1 cellular context compared by ENCODE assay signal in the genomic region with DNA sequence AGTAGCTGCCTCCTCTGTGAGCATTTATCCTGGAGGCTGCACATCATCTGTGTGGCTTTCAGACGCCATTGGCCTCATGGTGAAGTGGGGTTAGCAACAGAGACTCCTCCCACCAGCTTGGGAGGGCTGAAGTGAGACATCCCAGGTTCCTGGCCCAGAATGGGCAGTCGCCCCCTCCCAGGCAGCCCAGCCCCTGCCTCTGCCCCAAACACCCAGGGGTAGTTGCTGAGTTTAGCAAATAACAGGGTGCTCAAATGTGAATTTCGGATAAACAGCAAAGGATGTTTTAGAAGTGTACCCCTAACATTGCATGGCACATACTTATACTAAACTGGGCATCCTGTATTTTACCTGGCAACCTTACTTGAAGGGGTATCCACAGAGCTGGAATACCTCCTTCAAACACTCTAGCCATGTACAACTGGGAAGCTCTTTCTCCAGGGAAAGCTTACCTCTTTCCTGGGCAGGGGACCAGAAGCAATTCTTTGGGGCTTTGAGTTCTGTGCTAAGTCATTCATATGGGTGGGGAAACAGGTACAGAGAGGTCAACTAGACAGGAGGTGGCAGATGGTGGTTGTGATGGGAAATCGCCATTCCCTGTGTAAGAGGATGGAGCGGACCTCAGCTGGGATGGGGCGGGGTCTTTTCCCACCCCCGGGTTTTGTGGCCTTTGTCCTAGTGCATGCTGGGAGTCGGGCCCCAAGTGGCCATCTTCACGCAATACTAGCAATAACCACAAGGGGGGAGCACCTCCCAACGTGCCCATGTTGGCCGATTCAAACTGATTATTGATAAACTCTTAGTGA.
TF ChIP-seq lines count a peak whose summit lies in the region.

No MANE protein-coding gene starts in this region.

TF ChIP-seq in GM12878, 131 proteins besides CTCF, POLR2A, EP300 and RAD21:
- TF ChIP-seq PAX5 (IDR thresholded peaks at IDR 0.05; ENCODE audit: borderline replicate concordance, low read depth, low read length) (no peak), RUNX3 (IDR thresholded peaks at IDR 0.05; ENCODE audit: low read length) (peak; percentile 82), NR2C2 (IDR thresholded peaks at IDR 0.05; ENCODE audit: borderline replicate concordance, control insufficient read depth, insufficient read length, low read depth) (no peak), YY1 (IDR thresholded peaks at IDR 0.05; ENCODE audit: low read depth, low read length) (peak; percentile 89), FOXM1 (IDR thresholded peaks at IDR 0.05; ENCODE audit: low read depth, low read length) (no peak), CHD4 (IDR thresholded peaks at IDR 0.05) (no peak), PML (IDR thresholded peaks at IDR 0.05; ENCODE audit: low read length) (peak; percentile 73; the same call in 1 of the 2 replicates), EED (IDR thresholded peaks at IDR 0.05; ENCODE audit: low read depth) (no peak), LARP7 (IDR thresholded peaks at IDR 0.05) (no peak), ESRRA (IDR thresholded peaks at IDR 0.05; ENCODE audit: low read length) (no peak), MYB (IDR thresholded peaks at IDR 0.05; ENCODE audit: borderline replicate concordance, low read depth, low read length) (no peak), CHD1 (IDR thresholded peaks at IDR 0.05; ENCODE audit: low read depth, low read length) (no peak), CBFB (IDR thresholded peaks at IDR 0.05; ENCODE audit: low read depth) (0 out of 2 replicates have a peak, but pooled peaks have one; percentile 32), ZBED1 (IDR thresholded peaks at IDR 0.05; ENCODE audit: borderline replicate concordance) (peak; percentile 72), BACH1 (IDR thresholded peaks at IDR 0.05; ENCODE audit: borderline replicate concordance) (peak; percentile 18; the same call in 1 of the 2 replicates), POU2F2 (IDR thresholded peaks at IDR 0.05; ENCODE audit: borderline replicate concordance, low read depth, low read length) (peak; percentile 20; the same call in 1 of the 3 replicates), NR2C1 (IDR thresholded peaks at IDR 0.05) (no peak), IKZF1 (conservative IDR thresholded peaks at IDR 0.05) (0 out of 2 replicates have a peak, but pooled peaks have one; percentile 32), SMC3 (IDR thresholded peaks at IDR 0.05; ENCODE audit: borderline replicate concordance, low read length) (peak; percentile 56; the same call in 1 of the 2 replicates), MEF2B (IDR thresholded peaks at IDR 0.05; ENCODE audit: partially characterized antibody, poor library complexity, severe bottlenecking) (no peak), EGR1 (IDR thresholded peaks at IDR 0.05; ENCODE audit: borderline replicate concordance in 1 of 2, low read depth in 2 of 2, low read length in 2 of 2) (peak in 1 of 2 experiments; percentile 82; a peak in 2 of 3 replicates), POLR2AphosphoS5 (IDR thresholded peaks at IDR 0.05; ENCODE audit: low read length) (peak; percentile 69)
- TF ChIP-seq, protein P1, sequence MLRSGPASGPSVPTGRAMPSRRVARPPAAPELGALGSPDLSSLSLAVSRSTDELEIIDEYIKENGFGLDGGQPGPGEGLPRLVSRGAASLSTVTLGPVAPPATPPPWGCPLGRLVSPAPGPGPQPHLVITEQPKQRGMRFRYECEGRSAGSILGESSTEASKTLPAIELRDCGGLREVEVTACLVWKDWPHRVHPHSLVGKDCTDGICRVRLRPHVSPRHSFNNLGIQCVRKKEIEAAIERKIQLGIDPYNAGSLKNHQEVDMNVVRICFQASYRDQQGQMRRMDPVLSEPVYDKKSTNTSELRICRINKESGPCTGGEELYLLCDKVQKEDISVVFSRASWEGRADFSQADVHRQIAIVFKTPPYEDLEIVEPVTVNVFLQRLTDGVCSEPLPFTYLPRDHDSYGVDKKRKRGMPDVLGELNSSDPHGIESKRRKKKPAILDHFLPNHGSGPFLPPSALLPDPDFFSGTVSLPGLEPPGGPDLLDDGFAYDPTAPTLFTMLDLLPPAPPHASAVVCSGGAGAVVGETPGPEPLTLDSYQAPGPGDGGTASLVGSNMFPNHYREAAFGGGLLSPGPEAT (IDR thresholded peaks at IDR 0.05; ENCODE audit: low read depth): no peak
- TF ChIP-seq, protein P2, sequence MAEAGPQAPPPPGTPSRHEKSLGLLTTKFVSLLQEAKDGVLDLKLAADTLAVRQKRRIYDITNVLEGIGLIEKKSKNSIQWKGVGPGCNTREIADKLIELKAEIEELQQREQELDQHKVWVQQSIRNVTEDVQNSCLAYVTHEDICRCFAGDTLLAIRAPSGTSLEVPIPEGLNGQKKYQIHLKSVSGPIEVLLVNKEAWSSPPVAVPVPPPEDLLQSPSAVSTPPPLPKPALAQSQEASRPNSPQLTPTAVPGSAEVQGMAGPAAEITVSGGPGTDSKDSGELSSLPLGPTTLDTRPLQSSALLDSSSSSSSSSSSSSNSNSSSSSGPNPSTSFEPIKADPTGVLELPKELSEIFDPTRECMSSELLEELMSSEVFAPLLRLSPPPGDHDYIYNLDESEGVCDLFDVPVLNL (IDR thresholded peaks at IDR 0.05; ENCODE audit: low read depth, low read length): no peak
- TF ChIP-seq, protein P3, sequence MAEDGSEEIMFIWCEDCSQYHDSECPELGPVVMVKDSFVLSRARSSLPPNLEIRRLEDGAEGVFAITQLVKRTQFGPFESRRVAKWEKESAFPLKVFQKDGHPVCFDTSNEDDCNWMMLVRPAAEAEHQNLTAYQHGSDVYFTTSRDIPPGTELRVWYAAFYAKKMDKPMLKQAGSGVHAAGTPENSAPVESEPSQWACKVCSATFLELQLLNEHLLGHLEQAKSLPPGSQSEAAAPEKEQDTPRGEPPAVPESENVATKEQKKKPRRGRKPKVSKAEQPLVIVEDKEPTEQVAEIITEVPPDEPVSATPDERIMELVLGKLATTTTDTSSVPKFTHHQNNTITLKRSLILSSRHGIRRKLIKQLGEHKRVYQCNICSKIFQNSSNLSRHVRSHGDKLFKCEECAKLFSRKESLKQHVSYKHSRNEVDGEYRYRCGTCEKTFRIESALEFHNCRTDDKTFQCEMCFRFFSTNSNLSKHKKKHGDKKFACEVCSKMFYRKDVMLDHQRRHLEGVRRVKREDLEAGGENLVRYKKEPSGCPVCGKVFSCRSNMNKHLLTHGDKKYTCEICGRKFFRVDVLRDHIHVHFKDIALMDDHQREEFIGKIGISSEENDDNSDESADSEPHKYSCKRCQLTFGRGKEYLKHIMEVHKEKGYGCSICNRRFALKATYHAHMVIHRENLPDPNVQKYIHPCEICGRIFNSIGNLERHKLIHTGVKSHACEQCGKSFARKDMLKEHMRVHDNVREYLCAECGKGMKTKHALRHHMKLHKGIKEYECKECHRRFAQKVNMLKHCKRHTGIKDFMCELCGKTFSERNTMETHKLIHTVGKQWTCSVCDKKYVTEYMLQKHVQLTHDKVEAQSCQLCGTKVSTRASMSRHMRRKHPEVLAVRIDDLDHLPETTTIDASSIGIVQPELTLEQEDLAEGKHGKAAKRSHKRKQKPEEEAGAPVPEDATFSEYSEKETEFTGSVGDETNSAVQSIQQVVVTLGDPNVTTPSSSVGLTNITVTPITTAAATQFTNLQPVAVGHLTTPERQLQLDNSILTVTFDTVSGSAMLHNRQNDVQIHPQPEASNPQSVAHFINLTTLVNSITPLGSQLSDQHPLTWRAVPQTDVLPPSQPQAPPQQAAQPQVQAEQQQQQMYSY (CRISPR knock-in tag; IDR thresholded peaks at IDR 0.05): no peak
- TF ChIP-seq, protein P4, sequence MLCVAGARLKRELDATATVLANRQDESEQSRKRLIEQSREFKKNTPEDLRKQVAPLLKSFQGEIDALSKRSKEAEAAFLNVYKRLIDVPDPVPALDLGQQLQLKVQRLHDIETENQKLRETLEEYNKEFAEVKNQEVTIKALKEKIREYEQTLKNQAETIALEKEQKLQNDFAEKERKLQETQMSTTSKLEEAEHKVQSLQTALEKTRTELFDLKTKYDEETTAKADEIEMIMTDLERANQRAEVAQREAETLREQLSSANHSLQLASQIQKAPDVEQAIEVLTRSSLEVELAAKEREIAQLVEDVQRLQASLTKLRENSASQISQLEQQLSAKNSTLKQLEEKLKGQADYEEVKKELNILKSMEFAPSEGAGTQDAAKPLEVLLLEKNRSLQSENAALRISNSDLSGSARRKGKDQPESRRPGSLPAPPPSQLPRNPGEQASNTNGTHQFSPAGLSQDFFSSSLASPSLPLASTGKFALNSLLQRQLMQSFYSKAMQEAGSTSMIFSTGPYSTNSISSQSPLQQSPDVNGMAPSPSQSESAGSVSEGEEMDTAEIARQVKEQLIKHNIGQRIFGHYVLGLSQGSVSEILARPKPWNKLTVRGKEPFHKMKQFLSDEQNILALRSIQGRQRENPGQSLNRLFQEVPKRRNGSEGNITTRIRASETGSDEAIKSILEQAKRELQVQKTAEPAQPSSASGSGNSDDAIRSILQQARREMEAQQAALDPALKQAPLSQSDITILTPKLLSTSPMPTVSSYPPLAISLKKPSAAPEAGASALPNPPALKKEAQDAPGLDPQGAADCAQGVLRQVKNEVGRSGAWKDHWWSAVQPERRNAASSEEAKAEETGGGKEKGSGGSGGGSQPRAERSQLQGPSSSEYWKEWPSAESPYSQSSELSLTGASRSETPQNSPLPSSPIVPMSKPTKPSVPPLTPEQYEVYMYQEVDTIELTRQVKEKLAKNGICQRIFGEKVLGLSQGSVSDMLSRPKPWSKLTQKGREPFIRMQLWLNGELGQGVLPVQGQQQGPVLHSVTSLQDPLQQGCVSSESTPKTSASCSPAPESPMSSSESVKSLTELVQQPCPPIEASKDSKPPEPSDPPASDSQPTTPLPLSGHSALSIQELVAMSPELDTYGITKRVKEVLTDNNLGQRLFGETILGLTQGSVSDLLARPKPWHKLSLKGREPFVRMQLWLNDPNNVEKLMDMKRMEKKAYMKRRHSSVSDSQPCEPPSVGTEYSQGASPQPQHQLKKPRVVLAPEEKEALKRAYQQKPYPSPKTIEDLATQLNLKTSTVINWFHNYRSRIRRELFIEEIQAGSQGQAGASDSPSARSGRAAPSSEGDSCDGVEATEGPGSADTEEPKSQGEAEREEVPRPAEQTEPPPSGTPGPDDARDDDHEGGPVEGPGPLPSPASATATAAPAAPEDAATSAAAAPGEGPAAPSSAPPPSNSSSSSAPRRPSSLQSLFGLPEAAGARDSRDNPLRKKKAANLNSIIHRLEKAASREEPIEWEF (IDR thresholded peaks at IDR 0.05; ENCODE audit: insufficient replicate concordance, low read depth, low read length): peak; percentile 60
